ENCODE assay signal across 11 cellular contexts in genomic region chr20:35700625-35701148, GRCh38. TPM values are rescaled to one million over a fixed set of nuclear protein-coding genes. Genes with fewer than 3 reads are reported as not detected.
DNase-seq lines count a peak whose midpoint lies in the region; ATAC-seq, FAIRE-seq and TF ChIP-seq lines count a peak whose summit lies in the region.
"Had no signal": no experiment of that assay in that cellular context is flagged by ENCODE, and none has a peak within 500 bp of the region (broad histone marks: within the 10 kb centered on the region; RNA-seq: fewer than 3 reads in every experiment).

No MANE protein-coding gene starts in this region.

- no peak for ATAC-seq in CD4-positive, alpha-beta T cell (ENCODE audit: poor library complexity)
- ATAC-seq in naive B cell (ENCODE audit: low read depth in 2 of 2), result no peak

- peak overlapping the region; percentile 84 for H3K27ac Mint-ChIP-seq in CD4-positive, alpha-beta T cell
- peak overlapping the region; percentile 71 to 86 (median 86) for H3K27ac Mint-ChIP-seq in IgD-negative memory B cell
- peak overlapping the region; percentile 98 for H3K27ac Mint-ChIP-seq in astrocyte (ENCODE audit: unreplicated experiment)
- H3K27ac Mint-ChIP-seq in naive B cell, result peak overlapping the region in 4 of 6 donors; percentile 12 to 95 (median 76)

- no peaks in the 10 kb centered on the region for H3K9me3 Mint-ChIP-seq in CD4-positive, alpha-beta T cell
- H3K9me3 Mint-ChIP-seq in IgD-negative memory B cell, result no peaks in the 10 kb centered on the region
- H3K9me3 Mint-ChIP-seq in astrocyte (ENCODE audit: unreplicated experiment), result no peaks in the 10 kb centered on the region
- no peaks in the 10 kb centered on the region for H3K9me3 Mint-ChIP-seq in naive B cell

- H2AFZ ChIP-seq in astrocyte (ENCODE audit: low read depth, low read length), result no peak overlapping the region

- peak overlapping the region; percentile 100 for H3K4me2 ChIP-seq in astrocyte (ENCODE audit: low read length)

- 97% methylated on average over 7 of the region's 7 CpGs for WGBS in prostate gland

- intact Hi-C loops in CD4-positive, alpha-beta T cell (cut with DNase I, micrococcal nuclease), result loop anchor here in 1 of 2 experiments (5.0 kb wide), 2 partner anchors 37 to 182 kb away; no protein-coding TSS in a partner anchor
- intact Hi-C loops in prostate gland (cut with DNase I), result no loop called here

- H3K4me3 ChIP-seq in astrocyte (ENCODE audit: insufficient read depth, low read depth, low read length), result peak overlapping the region; percentile 97
- no peak overlapping the region for H3K4me3 ChIP-seq in effector memory CD4-positive, alpha-beta T cell (ENCODE audit: insufficient read depth, low read depth, low read length, poor library complexity, severe bottlenecking)
- H3K4me3 ChIP-seq in prostate gland, result no peak overlapping the region

- no peak for TF ChIP-seq CTCF in CD4-positive, alpha-beta T cell (IDR thresholded peaks at IDR 0.05)
- TF ChIP-seq CTCF in astrocyte (IDR thresholded peaks at IDR 0.05; ENCODE audit: insufficient read depth, low read depth, low read length), result no peak
- TF ChIP-seq CTCF in prostate gland (IDR thresholded peaks at IDR 0.05), result no peak

- no peak for FAIRE-seq in astrocyte (lab: Jason Lieb, UNC)
- FAIRE-seq: colon had no signal

- H3K79me2 ChIP-seq in astrocyte (ENCODE audit: insufficient read depth, low read length), result peaks cover 73% of the 10 kb centered on the region

- peaks cover 62% of the 10 kb centered on the region for H4K20me1 ChIP-seq in astrocyte (ENCODE audit: insufficient read depth, low read length)

- H3K36me3 ChIP-seq in astrocyte (ENCODE audit: insufficient read depth, low read length), result peaks cover 41% of the 10 kb centered on the region
- H3K36me3 ChIP-seq in effector memory CD4-positive, alpha-beta T cell (ENCODE audit: control insufficient read depth, insufficient read depth, low read length), result peaks cover 33% of the 10 kb centered on the region
- H3K36me3 ChIP-seq in prostate gland, result peaks cover 10 to 11% of the 10 kb centered on the region in 2 donors
- H3K36me3 ChIP-seq: ovary had no signal

- CTCF ChIA-PET in CD4-positive, alpha-beta T cell (lab: Charles Lee), result interaction anchor here (0.6 to 1.7 kb wide), 3 partner anchors 18 to 99 kb away, joined by 4 read pairs; no protein-coding TSS in a partner anchor

- H3K27me3 ChIP-seq in CD4-positive, alpha-beta T cell (ENCODE audit: control insufficient read depth, insufficient read depth, low read length), result no peaks in the 10 kb centered on the region
- H3K27me3 ChIP-seq in astrocyte (ENCODE audit: insufficient read depth, low read length), result no peaks in the 10 kb centered on the region
- H3K27me3 ChIP-seq in effector memory CD4-positive, alpha-beta T cell (replicated peaks; ENCODE audit: control insufficient read depth, insufficient read depth, low read length, poor library complexity, severe bottlenecking), result no peaks in the 10 kb centered on the region
- H3K27me3 ChIP-seq in prostate gland (replicated peaks; ENCODE audit: insufficient read depth), result no peaks in the 10 kb centered on the region
- H3K27me3 ChIP-seq: ovary had no signal

- no peak for DNase-seq in CD4-positive, alpha-beta T cell
- no peak for DNase-seq in astrocyte (ENCODE audit: low read depth)
- no peak for DNase-seq in naive B cell
- DNase-seq in C1 segment of cervical spinal cord (lab: John Stamatoyannopoulos, UW), result no peak
- DNase-seq in effector memory CD4-positive, alpha-beta T cell, result no peak
- no peak for DNase-seq in prostate gland (ENCODE audit: low spot score)
- no peak for DNase-seq in NCI-H2107 (lab: John Stamatoyannopoulos, UW)
- DNase-seq: ovary, SHP77 had no signal

- peaks cover 60% of the 10 kb centered on the region for H3K4me1 Mint-ChIP-seq in CD4-positive, alpha-beta T cell (ENCODE audit: low read depth)
- H3K4me1 Mint-ChIP-seq in IgD-negative memory B cell (peaks cover 19 to 30% (median 26%) of the 10 kb centered on the region in 3 donors), astrocyte (ENCODE audit: low read depth, unreplicated experiment) (peaks cover 26% of the 10 kb centered on the region), naive B cell (peaks cover 18 to 34% (median 22%) of the 10 kb centered on the region in 3 donors)

- H3K27me3 Mint-ChIP-seq in CD4-positive, alpha-beta T cell, result no peaks in the 10 kb centered on the region
- H3K27me3 Mint-ChIP-seq in IgD-negative memory B cell (no peaks in the 10 kb centered on the region), astrocyte (ENCODE audit: low read depth, unreplicated experiment) (no peaks in the 10 kb centered on the region), naive B cell (no peaks in the 10 kb centered on the region)

- POLR2A ChIA-PET in CD4-positive, alpha-beta T cell (lab: Charles Lee), result interaction anchor here (1.1 to 7.8 kb wide), 14 partner anchors 10 to 253 kb away, joined by 3 to 125 read pairs (median 10); partner anchors contain the start of genes CPNE1, PHF20, RBM12 and RBM39

- peaks cover 83% of the 10 kb centered on the region for H3K36me3 Mint-ChIP-seq in CD4-positive, alpha-beta T cell (ENCODE audit: low read depth)
- H3K36me3 Mint-ChIP-seq in IgD-negative memory B cell (peaks cover 1% of the 10 kb centered on the region), astrocyte (ENCODE audit: low read depth, unreplicated experiment) (peaks cover 19% of the 10 kb centered on the region), naive B cell (peaks cover 19 to 20% of the 10 kb centered on the region in 2 donors)

- no peak overlapping the region for H3K27ac ChIP-seq in CD4-positive, alpha-beta T cell (ENCODE audit: low read depth, low read length)
- H3K27ac ChIP-seq in astrocyte (ENCODE audit: low read depth, low read length), result no peak overlapping the region
- H3K27ac ChIP-seq in effector memory CD4-positive, alpha-beta T cell (ENCODE audit: insufficient read depth, low read length, poor library complexity, severe bottlenecking), result no peak overlapping the region
- peak overlapping the region in 1 of 2 donors; percentile 2 for H3K27ac ChIP-seq in prostate gland

- TF ChIP-seq POLR2A in prostate gland (IDR thresholded peaks at IDR 0.05), result no peak

- H3K9ac ChIP-seq in astrocyte (ENCODE audit: low read length), result peak overlapping the region; percentile 97

- no peaks in the 10 kb centered on the region for H3K9me3 ChIP-seq in CD4-positive, alpha-beta T cell (ENCODE audit: control insufficient read depth, low read length)
- no peaks in the 10 kb centered on the region for H3K9me3 ChIP-seq in astrocyte (ENCODE audit: insufficient read depth, low read depth, low read length)
- no peaks in the 10 kb centered on the region for H3K9me3 ChIP-seq in effector memory CD4-positive, alpha-beta T cell (ENCODE audit: control insufficient read depth, low read length)
- H3K9me3 ChIP-seq in prostate gland, result no peaks in the 10 kb centered on the region
- H3K9me3 ChIP-seq: ovary had no signal

- peak overlapping the region; percentile 93 for H3K4me3 Mint-ChIP-seq in CD4-positive, alpha-beta T cell
- H3K4me3 Mint-ChIP-seq in IgD-negative memory B cell (peak overlapping the region; percentile 68 to 95 (median 84)), astrocyte (ENCODE audit: unreplicated experiment) (peak overlapping the region; percentile 99), naive B cell (peak overlapping the region; percentile 6 to 95 (median 89))

- H3K4me1 ChIP-seq in astrocyte (ENCODE audit: insufficient read depth, low read length) (peaks cover 19% of the 10 kb centered on the region), prostate gland (replicated peaks) (no peaks in the 10 kb centered on the region)
- H3K4me1 ChIP-seq in effector memory CD4-positive, alpha-beta T cell (ENCODE audit: control insufficient read depth, insufficient read depth, low read length, poor library complexity, severe bottlenecking), result peaks cover 8% of the 10 kb centered on the region

RNA-seq across cellular contexts. Expression of gene ROMO1, which starts 1.5 kb away (rescaled TPM):
- 10 to 100 TPM; 32.9 to 35.8 TPM for total RNA-seq in CD4-positive, alpha-beta T cell
- polyA plus RNA-seq in IgD-negative memory B cell (323 TPM), naive B cell (ENCODE audit: low read depth in 6 of 6) (100 to 1,000 TPM; 256 to 337 (median 292) TPM)
- total RNA-seq in astrocyte (185 and 201 TPM in 2 replicates), prostate gland (100 to 1,000 TPM; 249 to 320 TPM)

RNA-seq across cellular contexts. Expression of gene NFS1, which starts 1.5 kb away (rescaled TPM):
- 10 to 100 TPM; 10.6 to 11.5 TPM for total RNA-seq in CD4-positive, alpha-beta T cell
- polyA plus RNA-seq in IgD-negative memory B cell, result 18.1 TPM
- 30.3 and 33.0 TPM in 2 replicates for total RNA-seq in astrocyte
- polyA plus RNA-seq in naive B cell (ENCODE audit: low read depth in 6 of 6), result 10 to 100 TPM in 5 of 6 donors, 1 to 10 TPM in 1; 7.8 to 23.1 (median 13.3) TPM
- total RNA-seq in prostate gland, result 10 to 100 TPM; 41.2 to 56.7 TPM

RNA-seq across cellular contexts. Expression of gene CPNE1, which starts 36.0 kb away (rescaled TPM):
- total RNA-seq in CD4-positive, alpha-beta T cell, result 100 to 1,000 TPM; 146 to 153 TPM
- 306 TPM for polyA plus RNA-seq in IgD-negative memory B cell
- total RNA-seq in astrocyte, result 194 and 200 TPM in 2 replicates
- polyA plus RNA-seq in naive B cell (ENCODE audit: low read depth in 6 of 6), result 100 to 1,000 TPM; 178 to 542 (median 337) TPM
- 10 to 100 TPM; 90.1 to 91.4 TPM for total RNA-seq in prostate gland

RNA-seq across cellular contexts. Expression of gene RBM12, which starts 36.0 kb away (rescaled TPM):
- 10 to 100 TPM; 91.7 to 95.2 TPM for total RNA-seq in CD4-positive, alpha-beta T cell
- polyA plus RNA-seq in IgD-negative memory B cell (36.9 TPM), naive B cell (ENCODE audit: low read depth in 6 of 6) (10 to 100 TPM; 39.4 to 58.8 (median 51.6) TPM)
- total RNA-seq in astrocyte (78.1 and 88.4 TPM in 2 replicates), prostate gland (10 to 100 TPM; 31.8 to 38.9 TPM)

RNA-seq across cellular contexts. Expression of gene RBM39, which starts 41.4 kb away (rescaled TPM):
- 1,000 to 10,000 TPM; 1,057 to 1,091 TPM for total RNA-seq in CD4-positive, alpha-beta T cell
- 191 TPM for polyA plus RNA-seq in IgD-negative memory B cell
- 204 and 208 TPM in 2 replicates for total RNA-seq in astrocyte
- 100 to 1,000 TPM in 5 of 6 donors, 10 to 100 TPM in 1; 85.4 to 213 (median 173) TPM for polyA plus RNA-seq in naive B cell (ENCODE audit: low read depth in 6 of 6)
- total RNA-seq in prostate gland, result 100 to 1,000 TPM; 228 to 235 TPM
